19 cellular contexts compared by ENCODE assay signal in the genomic region with DNA sequence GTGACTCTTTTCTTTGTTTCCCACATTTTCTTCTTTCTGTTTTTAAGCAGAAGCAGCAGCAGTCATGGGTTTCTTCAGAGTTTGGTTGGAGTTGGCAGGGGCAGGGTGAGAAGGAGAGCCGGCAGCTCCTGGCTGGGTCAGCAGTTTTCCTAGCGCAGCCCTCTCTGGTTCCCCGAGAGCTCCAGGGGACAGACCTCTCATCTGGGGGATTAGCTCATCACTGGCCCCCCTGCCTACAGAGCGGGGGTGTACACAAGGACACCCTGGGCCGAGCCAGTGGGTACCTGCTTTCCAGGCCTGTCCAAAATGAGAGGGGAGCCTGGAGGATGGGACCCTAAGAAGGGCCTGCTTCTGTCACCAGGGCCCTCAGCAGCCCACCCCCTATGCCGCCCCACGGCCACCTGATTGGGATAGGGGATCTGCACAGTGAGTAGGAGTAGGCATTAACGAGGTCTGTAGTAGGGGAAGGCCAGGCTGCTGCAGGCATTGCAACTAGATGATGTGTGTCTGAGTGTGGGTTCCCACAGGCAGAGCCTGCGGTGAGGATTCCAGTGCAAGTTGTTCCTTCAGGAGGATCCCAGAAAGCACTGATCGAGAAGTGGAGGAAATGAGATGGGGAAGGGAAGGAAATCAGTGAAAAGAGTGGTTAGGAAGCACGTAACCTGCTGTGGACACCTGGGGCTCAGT.
A peak's percentile ranks its signal among the peaks of the same experiment; 100 is the strongest.
DNase-seq lines count a peak whose midpoint lies in the region; ATAC-seq and TF ChIP-seq lines count a peak whose summit lies in the region.
"Had no signal": no experiment of that assay in that cellular context is flagged by ENCODE, and none has a peak within 500 bp of the region (broad histone marks: within the 10 kb centered on the region; RNA-seq: fewer than 3 reads in every experiment).

No MANE protein-coding gene starts in this region.

- H2AFZ ChIP-seq in SK-N-SH (ENCODE audit: low read depth) (no peak overlapping the region), hepatocyte (no peak overlapping the region)
- H2AFZ ChIP-seq: GM23248 had no signal

- H3K9me2 ChIP-seq in SK-N-SH (no peaks in the 10 kb centered on the region), hepatocyte (replicated peaks; ENCODE audit: insufficient read depth) (no peaks in the 10 kb centered on the region)

- H3K4me3 Mint-ChIP-seq in osteocyte (ENCODE audit: unreplicated experiment): no peak overlapping the region
- peak overlapping the region; percentile 55 for H3K4me3 Mint-ChIP-seq in type B pancreatic cell
- H3K4me3 Mint-ChIP-seq: activated CD4-positive, alpha-beta T cell treated with anti-CD3 and anti-CD28 coated beads, Interleukin-2, amount 10 ng/mL, durations not matched to agents 24 days and 14 days; activated T-cell treated with anti-CD3 and anti-CD28 coated beads, Interleukin-2, amount 50 U/mL, for 4 hours; CD8-positive, alpha-beta T cell had no signal

- intact Hi-C loops in testis (cut with DNase I; ENCODE audit: low total_unique reads): no loop called here

- H3K27ac ChIP-seq in SK-N-SH (ENCODE audit: low read depth in 2 of 2, low read length in 1 of 2): peak overlapping the region; percentile 72 to 93; a peak in 3 of 4 replicates
- H3K27ac ChIP-seq in hepatocyte: peak overlapping the region; percentile 73
- H3K27ac ChIP-seq in testis: no peak overlapping the region
- H3K27ac ChIP-seq: 22Rv1, ascending aorta, GM23248 had no signal

- DNase-seq in SK-N-SH: no peak
- no peak for DNase-seq in hepatocyte (ENCODE audit: low spot score)
- no peak for DNase-seq in osteocyte (ENCODE audit: extremely low spot score, unreplicated experiment)
- DNase-seq in type B pancreatic cell (ENCODE audit: extremely low spot score, unreplicated experiment): no peak
- DNase-seq in GF-D8 (lab: John Stamatoyannopoulos, UW): no peak
- no peak for DNase-seq in testis
- DNase-seq: activated CD4-positive, alpha-beta T cell treated with anti-CD3 and anti-CD28 coated beads, Interleukin-2, amount 10 ng/mL, durations not matched to agents 24 days and 14 days; activated T-cell treated with anti-CD3 and anti-CD28 coated beads, Interleukin-2, amount 50 U/mL, for 4 hours; CD8-positive, alpha-beta T cell; GM23248; Karpas-422; NCI-H2029; NCI-H82; stimulated activated CD4-positive, alpha-beta T cell treated with anti-CD3 and anti-CD28 coated beads, Interleukin-4, amount 100 ng/mL, for 24 hours; stimulated activated naive CD4-positive, alpha-beta T cell had no signal

- WGBS in SK-N-SH (ENCODE audit: low lambda C conversion rate): 85% methylated on average over 11 of the region's 11 CpGs
- 82% methylated on average over 11 of the region's 11 CpGs for WGBS in hepatocyte (ENCODE audit: low lambda C conversion rate, missing lambda C conversion rate)
- WGBS in testis, 2 donors: 68 to 78% methylated on average over 6 to 11 of the region's 11 CpGs

- no peak overlapping the region for H3K9ac ChIP-seq in SK-N-SH
- H3K9ac ChIP-seq: GM23248 had no signal

- no peak for TF ChIP-seq EP300 in SK-N-SH (IDR thresholded peaks at IDR 0.05; ENCODE audit: borderline replicate concordance in 1 of 2, low read depth in 1 of 2, low read length in 1 of 2)

- peaks cover 6% of the 10 kb centered on the region; the same call in 1 of the 2 replicates for H3K79me2 ChIP-seq in SK-N-SH (ENCODE audit: insufficient read depth)
- peaks cover 10% of the 10 kb centered on the region for H3K79me2 ChIP-seq in hepatocyte

- ATAC-seq in SK-N-SH treated with all-trans-retinoic acid at 6 μM for 48 hours (no peak), GM18517 (IDR thresholded peaks at IDR 0.05; ENCODE audit: unreplicated experiment) (no peak)
- ATAC-seq: activated T-cell treated with anti-CD3 and anti-CD28 coated beads, Interleukin-2, amount 50 U/mL, for 4 hours; CD8-positive, alpha-beta T cell had no signal

- no peak overlapping the region for H3K4me2 ChIP-seq in SK-N-SH
- H3K4me2 ChIP-seq in hepatocyte: peak overlapping the region; percentile 19

- CTCF ChIA-PET in SK-N-SH (lab: Yijun Ruan, JAX): interaction anchor here (0.6 to 1.7 kb wide), 7 partner anchors 17 to 53 kb away, joined by 3 to 5 read pairs (median 3); no protein-coding TSS in a partner anchor

- H3K27me3 Mint-ChIP-seq in osteocyte (ENCODE audit: unreplicated experiment): no peaks in the 10 kb centered on the region
- peaks cover 2% of the 10 kb centered on the region for H3K27me3 Mint-ChIP-seq in type B pancreatic cell
- H3K27me3 Mint-ChIP-seq: activated CD4-positive, alpha-beta T cell treated with anti-CD3 and anti-CD28 coated beads, Interleukin-2, amount 10 ng/mL, durations not matched to agents 24 days and 14 days had no signal

- no peak for TF ChIP-seq POLR2A in testis (IDR thresholded peaks at IDR 0.05)

- H3K9me3 ChIP-seq in SK-N-SH (no peaks in the 10 kb centered on the region), hepatocyte (ENCODE audit: low read depth) (no peaks in the 10 kb centered on the region), testis (no peaks in the 10 kb centered on the region)
- H3K9me3 ChIP-seq: ascending aorta had no signal

- H3K4me3 ChIP-seq in SK-N-SH (ENCODE audit: low read depth in 2 of 2, low read length in 1 of 2): no peak overlapping the region
- H3K4me3 ChIP-seq in hepatocyte: no peak overlapping the region
- H3K4me3 ChIP-seq in testis: no peak overlapping the region
- H3K4me3 ChIP-seq: ascending aorta, GM23248 had no signal

- H3K27me3 ChIP-seq in SK-N-SH (ENCODE audit: insufficient read depth): no peaks in the 10 kb centered on the region
- H3K27me3 ChIP-seq in hepatocyte: no peaks in the 10 kb centered on the region
- no peaks in the 10 kb centered on the region for H3K27me3 ChIP-seq in testis
- H3K27me3 ChIP-seq: ascending aorta had no signal

- H3K36me3 ChIP-seq in SK-N-SH (replicated peaks in 1 of 2; ENCODE audit: control insufficient read depth in 1 of 2, insufficient read depth in 2 of 2, low read length in 1 of 2) (peaks cover 24 to 27% of the 10 kb centered on the region in 2 experiments), hepatocyte (replicated peaks; ENCODE audit: insufficient read depth, low read depth) (no peaks in the 10 kb centered on the region), testis (ENCODE audit: low read depth, missing control alignments) (no peaks in the 10 kb centered on the region)

- H4K20me1 ChIP-seq in SK-N-SH (ENCODE audit: insufficient read depth) (peaks cover 10% of the 10 kb centered on the region; the same call in 1 of the 2 replicates), hepatocyte (ENCODE audit: insufficient read depth, poor library complexity, severe bottlenecking) (peaks cover 18% of the 10 kb centered on the region)

- peak overlapping the region; percentile 52 for H3K27ac Mint-ChIP-seq in osteocyte (ENCODE audit: unreplicated experiment)
- peak overlapping the region; percentile 84 for H3K27ac Mint-ChIP-seq in type B pancreatic cell
- H3K27ac Mint-ChIP-seq: activated CD4-positive, alpha-beta T cell treated with anti-CD3 and anti-CD28 coated beads, Interleukin-2, amount 10 ng/mL, durations not matched to agents 24 days and 14 days; CD8-positive, alpha-beta T cell had no signal

- H3K4me1 Mint-ChIP-seq in osteocyte (ENCODE audit: unreplicated experiment) (peaks cover 46% of the 10 kb centered on the region), type B pancreatic cell (ENCODE audit: unreplicated experiment) (peaks cover 52% of the 10 kb centered on the region)
- H3K4me1 Mint-ChIP-seq: activated CD4-positive, alpha-beta T cell treated with anti-CD3 and anti-CD28 coated beads, Interleukin-2, amount 10 ng/mL, durations not matched to agents 24 days and 14 days had no signal

- no peak for TF ChIP-seq RAD21 in SK-N-SH (IDR thresholded peaks at IDR 0.05; ENCODE audit: low read length)

- H3K36me3 Mint-ChIP-seq in osteocyte (ENCODE audit: unreplicated experiment) (peaks cover 17% of the 10 kb centered on the region), type B pancreatic cell (peaks cover 20% of the 10 kb centered on the region)

- TF ChIP-seq CTCF in SK-N-SH (IDR thresholded peaks at IDR 0.05): no peak
- TF ChIP-seq CTCF in hepatocyte (IDR thresholded peaks at IDR 0.05; ENCODE audit: poor library complexity): no peak
- no peak for TF ChIP-seq CTCF in osteocyte (IDR thresholded peaks at IDR 0.05)
- no peak for TF ChIP-seq CTCF in type B pancreatic cell (conservative IDR thresholded peaks at IDR 0.05)
- TF ChIP-seq CTCF in testis (IDR thresholded peaks at IDR 0.05): no peak

- H3K4me1 ChIP-seq in SK-N-SH (ENCODE audit: control insufficient read depth in 1 of 2, insufficient read depth in 2 of 2, low read depth in 1 of 2, low read length in 1 of 2) (peaks cover 33 to 94% of the 10 kb centered on the region in 2 experiments), hepatocyte (ENCODE audit: insufficient read depth) (peaks cover 56% of the 10 kb centered on the region), testis (peaks cover 44% of the 10 kb centered on the region)

- H3K9me3 Mint-ChIP-seq in osteocyte (ENCODE audit: unreplicated experiment) (no peaks in the 10 kb centered on the region), type B pancreatic cell (no peaks in the 10 kb centered on the region)
- H3K9me3 Mint-ChIP-seq: activated CD4-positive, alpha-beta T cell treated with anti-CD3 and anti-CD28 coated beads, Interleukin-2, amount 10 ng/mL, durations not matched to agents 24 days and 14 days; activated T-cell treated with anti-CD3 and anti-CD28 coated beads, Interleukin-2, amount 50 U/mL, for 4 hours; CD8-positive, alpha-beta T cell had no signal

- peaks cover 10% of the 10 kb centered on the region for H3F3A ChIP-seq in SK-N-SH (replicated peaks; ENCODE audit: insufficient read depth)

- POLR2A ChIA-PET in SK-N-SH (lab: Yijun Ruan, JAX): interaction anchor here (4.2 to 12.4 kb wide), 2 partner anchors 19 to 46 kb away, joined by 37 to 237 read pairs; no protein-coding TSS in a partner anchor

TF ChIP-seq in SK-N-SH, 30 proteins besides CTCF, POLR2A, EP300 and RAD21 (continues in another document):
- no peak for TF ChIP-seq USF1 (IDR thresholded peaks at IDR 0.05; ENCODE audit: borderline replicate concordance, low read depth)

TF ChIP-seq in SK-N-SH treated with all-trans-retinoic acid at 6 μM for 48 hours, 23 proteins besides CTCF, POLR2A, EP300 and RAD21 (continues in another document):
- TF ChIP-seq PATZ1 (CRISPR knock-in tag; IDR thresholded peaks at IDR 0.05; ENCODE audit: borderline replicate concordance) (no peak), ARNTL (CRISPR knock-in tag; IDR thresholded peaks at IDR 0.05; ENCODE audit: borderline replicate concordance, low read depth) (no peak)

Comparison
In these comparisons a context has a peak if more than half of its experiments do, and no peak if none do; other contexts are left out.
1. H3K27ac ChIP-seq: peak in SK-N-SH (2 of 2) and hepatocyte (single experiment); none in testis (0 of 2).